ENCODE assay signal across 28 cellular contexts in the genomic region with DNA sequence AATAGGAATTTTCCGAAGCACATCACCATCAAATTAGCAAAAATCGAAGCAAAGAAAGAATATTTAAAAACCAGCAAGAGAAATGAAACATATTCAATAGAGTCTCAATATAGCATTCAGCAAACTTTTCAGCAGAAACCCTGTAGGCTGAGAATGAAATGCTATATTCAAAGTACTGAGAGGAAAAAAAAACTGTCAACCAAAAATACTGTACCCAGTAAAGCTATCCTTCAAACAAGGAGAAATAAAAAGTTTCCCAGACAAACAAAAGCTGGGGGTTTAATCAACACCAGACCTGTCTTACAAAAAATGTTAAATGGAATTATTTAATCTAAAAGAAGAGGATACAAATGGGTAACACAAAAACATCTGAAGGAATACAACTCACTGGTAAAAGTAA.
"Had no signal": no experiment of that assay in that cellular context is flagged by ENCODE, and none has a peak within 500 bp of the region (broad histone marks: within the 10 kb centered on the region; RNA-seq: fewer than 3 reads in every experiment).

No MANE protein-coding gene starts in this region.

- H3K9me3 Mint-ChIP-seq: type B pancreatic cell had no signal

- H3K4me1 Mint-ChIP-seq: stimulated activated effector memory CD8-positive, alpha-beta T cell treated with anti-CD3 and anti-CD28 coated beads, Interleukin-12 subunit alpha, Interleukin-12 subunit beta, amount 100 ng/mL, for 72 hours; stimulated activated memory B cell treated with anti-CD40 and anti-IgM and Interleukin-4, amounts not matched to agents 10 μg/mL and 1 μg/mL and 100 μg/mL, for 72 hours; stimulated activated naive B cell treated with anti-CD40 and anti-IgM and Interleukin-4, amounts not matched to agents 10 μg/mL and 1 μg/mL and 100 μg/mL, for 72 hours; stimulated activated naive CD8-positive, alpha-beta T cell treated with anti-CD3 and anti-CD28 coated beads, Interleukin-15, amount 100 ng/mL, for 72 hours had no signal

- H3K36me3 Mint-ChIP-seq: stimulated activated effector memory CD8-positive, alpha-beta T cell treated with anti-CD3 and anti-CD28 coated beads, Interleukin-12 subunit alpha, Interleukin-12 subunit beta, amount 100 ng/mL, for 72 hours; stimulated activated memory B cell treated with anti-CD40 and anti-IgM and Interleukin-4, amounts not matched to agents 10 μg/mL and 1 μg/mL and 100 μg/mL, for 72 hours; type B pancreatic cell had no signal

- H3K27ac ChIP-seq: stomach, suprapubic skin, testis, thoracic aorta, thyroid gland, tibial artery, tibial nerve, transverse colon, upper lobe of left lung, upper lobe of right lung, uterus, vagina had no signal

- DNase-seq: stimulated activated CD4-positive, alpha-beta T cell treated with anti-CD3 and anti-CD28 coated beads, Interleukin-2, amount 100 ng/mL, for 48 hours; stimulated activated CD4-positive, alpha-beta T cell treated with anti-CD3 and anti-CD28 coated beads, Interleukin-4, amount 100 ng/mL, for 1 hour; stimulated activated CD4-positive, alpha-beta T cell treated with anti-CD3 and anti-CD28 coated beads, Interleukin-4, amount 100 ng/mL, for 24 hours; stimulated activated CD4-positive, alpha-beta T cell treated with anti-CD3 and anti-CD28 coated beads, Interleukin-4, amount 100 ng/mL, for 4 hours; stimulated activated CD8-positive, alpha-beta memory T cell treated with anti-CD3 and anti-CD28 coated beads, Interleukin-4, amount 100 ng/mL, for 48 hours; stimulated activated naive B cell treated with anti-CD40 and anti-IgM and Interleukin-4, amounts not matched to agents 10 μg/mL and 1 μg/mL and 100 μg/mL, for 72 hours; stimulated activated naive CD4-positive, alpha-beta T cell; stimulated activated naive CD4-positive, alpha-beta T cell treated with Interleukin-2 at 50 U/mL for 16 hours; stimulated activated naive CD8-positive, alpha-beta T cell treated with anti-CD3 and anti-CD28 coated beads, Interleukin-15, amount 100 ng/mL, for 72 hours; stimulated activated naive CD8-positive, alpha-beta T cell treated with anti-CD3 and anti-CD28 coated beads, Interleukin-15, Interleukin-2, amounts not matched to agents 100 U/mL and 50 U/mL, for 24 hours; stomach; substantia nigra; testis; thyroid gland; tibial artery; transverse colon; trophoblast cell; upper lobe of left lung; upper lobe of right lung; uterus had no signal

- ATAC-seq: stimulated activated effector memory CD8-positive, alpha-beta T cell treated with anti-CD3 and anti-CD28 coated beads, Interleukin-12 subunit alpha, Interleukin-12 subunit beta, amount 100 ng/mL, for 72 hours; stimulated activated memory B cell treated with anti-CD40 and anti-IgM and Interleukin-4, amounts not matched to agents 10 μg/mL and 1 μg/mL and 100 μg/mL, for 72 hours; stimulated activated naive B cell treated with anti-CD40 and anti-IgM and Interleukin-4, amounts not matched to agents 10 μg/mL and 1 μg/mL and 100 μg/mL, for 72 hours; stimulated activated naive CD8-positive, alpha-beta T cell treated with anti-CD3 and anti-CD28 coated beads, Interleukin-15, amount 100 ng/mL, for 72 hours; stimulated activated naive CD8-positive, alpha-beta T cell treated with anti-CD3 and anti-CD28 coated beads, Interleukin-15, Interleukin-2, amounts not matched to agents 100 U/mL and 50 U/mL, for 24 hours; upper lobe of right lung had no signal

- H3K36me3 ChIP-seq: stomach, suprapubic skin, thoracic aorta, thyroid gland, tibial artery, tibial nerve, transverse colon, upper lobe of left lung, upper lobe of right lung, uterus, vagina had no signal

- H3K27ac Mint-ChIP-seq: stimulated activated effector memory CD8-positive, alpha-beta T cell treated with anti-CD3 and anti-CD28 coated beads, Interleukin-12 subunit alpha, Interleukin-12 subunit beta, amount 100 ng/mL, for 72 hours; stimulated activated memory B cell treated with anti-CD40 and anti-IgM and Interleukin-4, amounts not matched to agents 10 μg/mL and 1 μg/mL and 100 μg/mL, for 72 hours; stimulated activated naive B cell treated with anti-CD40 and anti-IgM and Interleukin-4, amounts not matched to agents 10 μg/mL and 1 μg/mL and 100 μg/mL, for 72 hours; stimulated activated naive CD8-positive, alpha-beta T cell treated with anti-CD3 and anti-CD28 coated beads, Interleukin-15, Interleukin-2, amounts not matched to agents 100 ng/mL and 50 ng/mL, for 24 hours; type B pancreatic cell had no signal

- H3K4me1 ChIP-seq: stomach, suprapubic skin, testis, thyroid gland, tibial nerve, transverse colon, upper lobe of left lung, upper lobe of right lung, uterus, vagina had no signal

- H3K4me3 ChIP-seq: stomach, suprapubic skin, thoracic aorta, thyroid gland, tibial artery, tibial nerve, transverse colon, upper lobe of left lung, upper lobe of right lung, uterus, vagina had no signal

- H3K27me3 Mint-ChIP-seq: stimulated activated memory B cell treated with anti-CD40 and anti-IgM and Interleukin-4, amounts not matched to agents 10 μg/mL and 1 μg/mL and 100 μg/mL, for 72 hours; stimulated activated naive B cell treated with anti-CD40 and anti-IgM and Interleukin-4, amounts not matched to agents 10 μg/mL and 1 μg/mL and 100 μg/mL, for 72 hours; stimulated activated naive CD8-positive, alpha-beta T cell treated with anti-CD3 and anti-CD28 coated beads, Interleukin-15, amount 100 ng/mL, for 72 hours; type B pancreatic cell had no signal

- H3K4me3 Mint-ChIP-seq: stimulated activated effector memory CD8-positive, alpha-beta T cell treated with anti-CD3 and anti-CD28 coated beads, Interleukin-12 subunit alpha, Interleukin-12 subunit beta, amount 100 ng/mL, for 72 hours; stimulated activated memory B cell treated with anti-CD40 and anti-IgM and Interleukin-4, amounts not matched to agents 10 μg/mL and 1 μg/mL and 100 μg/mL, for 72 hours; stimulated activated naive B cell treated with anti-CD40 and anti-IgM and Interleukin-4, amounts not matched to agents 10 μg/mL and 1 μg/mL and 100 μg/mL, for 72 hours; stimulated activated naive CD8-positive, alpha-beta T cell treated with anti-CD3 and anti-CD28 coated beads, Interleukin-15, amount 100 ng/mL, for 72 hours; stimulated activated naive CD8-positive, alpha-beta T cell treated with anti-CD3 and anti-CD28 coated beads, Interleukin-15, Interleukin-2, amounts not matched to agents 100 ng/mL and 50 ng/mL, for 24 hours; type B pancreatic cell had no signal

- H3K27me3 ChIP-seq: stomach, suprapubic skin, testis, thyroid gland, tibial artery, tibial nerve, transverse colon, upper lobe of left lung, upper lobe of right lung, uterus, vagina had no signal

- H3K9me3 ChIP-seq: suprapubic skin, testis, thyroid gland had no signal
